In genomic region chr17:47205419-47205963, GRCh38 we compare ENCODE assay signal across 8 cellular contexts. TPM values are rescaled to one million over a fixed set of nuclear protein-coding genes. Genes with fewer than 3 reads are reported as not detected.
DNase-seq lines count a peak whose midpoint lies in the region; ATAC-seq and TF ChIP-seq lines count a peak whose summit lies in the region.

No MANE protein-coding gene starts in this region.

- peak; percentile 41 for TF ChIP-seq POLR2A in GM18951 (IDR thresholded peaks at IDR 0.05; ENCODE audit: extremely low read depth, insufficient read depth, insufficient read length)

- DNase-seq in activated CD4-positive, alpha-beta T cell treated with anti-CD3 and anti-CD28 coated beads for 36 hours: peak; percentile 82
- DNase-seq in substantia nigra (lab: John Stamatoyannopoulos, UW): peak in 5 of 49 donors; percentile 9 to 31 (median 15)
- DNase-seq in KG1 (lab: John Stamatoyannopoulos, UW): no peak

- intact Hi-C loops in activated CD4-positive, alpha-beta T cell treated with anti-CD3 and anti-CD28 coated beads for 36 hours (cut with DNase I, micrococcal nuclease): loop anchor here in 1 of 2 experiments (1.0 to 2.0 kb wide), 2 partner anchors 48 to 139 kb away; partner anchors contain the start of gene ITGB3

- no peaks in the 10 kb centered on the region for H3K9me3 Mint-ChIP-seq in activated CD4-positive, alpha-beta T cell treated with anti-CD3 and anti-CD28 coated beads for 36 hours (ENCODE audit: low read depth)

- peak overlapping the region; percentile 28 to 59 for H3K9ac ChIP-seq in duodenal mucosa (ENCODE audit: low read depth in 1 of 2, low read length in 2 of 2)

- H3K27me3 Mint-ChIP-seq in activated CD4-positive, alpha-beta T cell treated with anti-CD3 and anti-CD28 coated beads for 36 hours: no peaks in the 10 kb centered on the region

- H3K4me3 ChIP-seq in ACC112 (ENCODE audit: low read depth, low read length) (peak overlapping the region; percentile 26; the same call in 1 of the 2 replicates), duodenal mucosa (ENCODE audit: low read depth in 1 of 2, low read length in 2 of 2) (peak overlapping the region; percentile 16 to 40), muscle layer of duodenum (ENCODE audit: low read depth in 1 of 2, low read length in 2 of 2) (peak overlapping the region in 1 of 2 donors; percentile 2)

- H3K4me1 Mint-ChIP-seq in activated CD4-positive, alpha-beta T cell treated with anti-CD3 and anti-CD28 coated beads for 36 hours: peaks cover 46% of the 10 kb centered on the region

- H3K36me3 ChIP-seq in ACC112 (ENCODE audit: insufficient read depth, low read length) (no peaks in the 10 kb centered on the region), duodenal mucosa (ENCODE audit: control insufficient read depth in 1 of 2, insufficient read depth in 2 of 2, low read length in 2 of 2) (no peaks in the 10 kb centered on the region), muscle layer of duodenum (ENCODE audit: control insufficient read depth in 1 of 2, insufficient read depth in 2 of 2, low read length in 2 of 2) (no peaks in the 10 kb centered on the region)

- no peak overlapping the region; the same call in 1 of the 2 replicates for H3K27ac ChIP-seq in ACC112 (ENCODE audit: low read depth, low read length)
- peak overlapping the region; percentile 59 for H3K27ac ChIP-seq in duodenal mucosa (ENCODE audit: low read depth, low read length)
- H3K27ac ChIP-seq in muscle layer of duodenum (ENCODE audit: low read length): peak overlapping the region; percentile 64
- H3K27ac ChIP-seq in substantia nigra (ENCODE audit: low read depth, low read length, poor library complexity, severe bottlenecking): peak overlapping the region; percentile 68

- peak overlapping the region; percentile 80 for H2AFZ ChIP-seq in ACC112 (ENCODE audit: low read length, unreplicated experiment)

- H3K27ac Mint-ChIP-seq in activated CD4-positive, alpha-beta T cell treated with anti-CD3 and anti-CD28 coated beads for 36 hours: peak overlapping the region; percentile 90

- peak; percentile 60 for ATAC-seq in HG03439 (IDR thresholded peaks at IDR 0.05; ENCODE audit: unreplicated experiment)
- peak; percentile 67 for ATAC-seq in activated CD4-positive, alpha-beta T cell treated with anti-CD3 and anti-CD28 coated beads for 36 hours

- H3K9me3 ChIP-seq in duodenal mucosa (ENCODE audit: control insufficient read depth in 1 of 2, low read length in 2 of 2): no peaks in the 10 kb centered on the region
- no peaks in the 10 kb centered on the region for H3K9me3 ChIP-seq in muscle layer of duodenum (ENCODE audit: control insufficient read depth in 1 of 2, low read length in 2 of 2)

- H3K4me1 ChIP-seq in ACC112 (ENCODE audit: control insufficient read depth, insufficient read depth, low read length, unreplicated experiment) (peaks cover 22% of the 10 kb centered on the region), duodenal mucosa (ENCODE audit: control insufficient read depth in 1 of 2, insufficient read depth in 2 of 2, low read length in 2 of 2) (peaks cover 37 to 38% of the 10 kb centered on the region in 2 donors), muscle layer of duodenum (ENCODE audit: control insufficient read depth in 1 of 2, insufficient read depth in 2 of 2, low read length in 2 of 2) (peaks cover 9 to 14% of the 10 kb centered on the region in 2 donors)

- H3K79me2 ChIP-seq in ACC112 (ENCODE audit: control insufficient read depth, insufficient read depth, low read length, unreplicated experiment): no peaks in the 10 kb centered on the region

- H3K27me3 ChIP-seq in ACC112 (ENCODE audit: insufficient read depth, low read length) (no peaks in the 10 kb centered on the region), duodenal mucosa (ENCODE audit: control insufficient read depth in 1 of 2, insufficient read depth in 2 of 2, low read length in 2 of 2) (no peaks in the 10 kb centered on the region), muscle layer of duodenum (ENCODE audit: low read depth, low read length) (no peaks in the 10 kb centered on the region)

- CTCF ChIA-PET in activated CD4-positive, alpha-beta T cell treated with anti-CD3 and anti-CD28 coated beads for 36 hours (lab: Charles Lee): interaction anchor here (1.0 to 3.0 kb wide), 2 partner anchors 16 to 24 kb away, joined by 3 to 12 read pairs; partner anchors contain the start of gene CDC27

- POLR2A ChIA-PET in activated CD4-positive, alpha-beta T cell treated with anti-CD3 and anti-CD28 coated beads for 36 hours (lab: Charles Lee): interaction anchor here (0.7 to 1.1 kb wide), 2 partner anchors 15 to 16 kb away, joined by 3 read pairs; partner anchors contain the start of gene CDC27

- H3K4me3 Mint-ChIP-seq in activated CD4-positive, alpha-beta T cell treated with anti-CD3 and anti-CD28 coated beads for 36 hours: peak overlapping the region; percentile 59

- in situ Hi-C loops in GM18951 (cut with MboI; ENCODE audit: low sequenced_read_pairs, unreplicated experiment): no loop called here

- H3K36me3 Mint-ChIP-seq in activated CD4-positive, alpha-beta T cell treated with anti-CD3 and anti-CD28 coated beads for 36 hours (ENCODE audit: low read depth): no peaks in the 10 kb centered on the region

RNA-seq across cellular contexts. Expression of gene MYL4, which starts 3.7 kb away (rescaled TPM):
- not detected for total RNA-seq in activated CD4-positive, alpha-beta T cell treated with anti-CD3 and anti-CD28 coated beads for 36 hours

RNA-seq across cellular contexts. Expression of gene CDC27, which starts 16.4 kb away (rescaled TPM):
- 100 to 1,000 TPM; 123 to 166 TPM for total RNA-seq in activated CD4-positive, alpha-beta T cell treated with anti-CD3 and anti-CD28 coated beads for 36 hours

RNA-seq across cellular contexts. Expression of gene ITGB3, which starts 48.1 kb away (rescaled TPM):
- under 1 TPM in 1 of 2 experiments, not detected in 1; 0.04 TPM for total RNA-seq in activated CD4-positive, alpha-beta T cell treated with anti-CD3 and anti-CD28 coated beads for 36 hours
